26 cellular contexts compared by ENCODE assay signal in the genomic region with DNA sequence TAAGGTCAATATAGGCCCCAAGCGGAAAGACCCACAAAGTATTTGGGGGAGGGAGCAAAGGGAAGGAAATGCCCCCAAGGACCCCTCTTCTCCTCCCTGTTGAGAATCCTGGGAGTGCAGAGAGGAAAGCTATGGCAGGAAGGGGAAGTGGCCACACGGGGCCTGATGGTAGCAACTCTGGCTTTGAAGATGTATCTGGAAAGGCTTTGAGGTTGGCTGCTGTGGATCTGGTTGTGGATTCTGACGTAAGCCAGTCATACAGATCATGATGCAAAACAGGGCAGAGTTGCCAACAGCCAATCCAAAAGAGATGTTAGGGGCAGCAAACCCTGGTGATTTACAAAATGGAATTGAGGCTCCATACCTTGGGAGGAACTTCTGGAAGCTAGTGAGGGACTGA.
DNase-seq lines count a peak whose midpoint lies in the region; ATAC-seq and FAIRE-seq lines count a peak whose summit lies in the region.
"Had no signal": no experiment of that assay in that cellular context is flagged by ENCODE, and none has a peak within 500 bp of the region (broad histone marks: within the 10 kb centered on the region; RNA-seq: fewer than 3 reads in every experiment).

No MANE protein-coding gene starts in this region.

- H3K27me3 ChIP-seq in neuronal stem cell (ENCODE audit: control insufficient read depth in 3 of 3, insufficient read depth in 3 of 3, low read depth in 1 of 3, low read length in 3 of 3), result no peaks in the 10 kb centered on the region
- H3K27me3 ChIP-seq: adrenal gland, body of pancreas, gastroesophageal sphincter had no signal

- peaks cover 0 to 3% of the 10 kb centered on the region in 2 donors for H3K4me1 ChIP-seq in neuronal stem cell (ENCODE audit: control insufficient read depth in 2 of 2, insufficient read depth in 1 of 2, low read depth in 1 of 2, low read length in 2 of 2)
- H3K4me1 ChIP-seq: adrenal gland, BE2C, gastroesophageal sphincter had no signal

- no peak overlapping the region for H2AK5ac ChIP-seq in neuronal stem cell (ENCODE audit: low read depth, low read length)

- H3K4me1 Mint-ChIP-seq in activated naive CD4-positive, alpha-beta T cell treated with anti-CD3 and anti-CD28 coated beads, Interleukin-2, amount 10 ng/mL, durations not matched to agents 7 days and 5 days, result peaks cover 17% of the 10 kb centered on the region
- H3K4me1 Mint-ChIP-seq: natural killer cell had no signal

- H3K36me3 ChIP-seq in neuronal stem cell (replicated peaks in 1 of 2; ENCODE audit: control insufficient read depth in 2 of 2, insufficient read depth in 2 of 2, low read length in 2 of 2), result peaks cover 0 to 76% of the 10 kb centered on the region in 2 donors
- H3K36me3 ChIP-seq: adrenal gland, BE2C, gastroesophageal sphincter had no signal

- no peak for ATAC-seq in activated naive CD4-positive, alpha-beta T cell treated with anti-CD3 and anti-CD28 coated beads, Interleukin-2, amount 50 U/mL, for 72 hours
- ATAC-seq: body of pancreas, gastroesophageal sphincter, natural killer cell had no signal

- no peaks in the 10 kb centered on the region for H3K9me3 Mint-ChIP-seq in activated naive CD4-positive, alpha-beta T cell treated with anti-CD3 and anti-CD28 coated beads, Interleukin-2, amount 10 ng/mL, durations not matched to agents 7 days and 5 days
- no peaks in the 10 kb centered on the region for H3K9me3 Mint-ChIP-seq in activated naive CD4-positive, alpha-beta T cell treated with anti-CD3 and anti-CD28 coated beads, Interleukin-2, amount 50 U/mL, for 72 hours
- H3K9me3 Mint-ChIP-seq: natural killer cell, type B pancreatic cell had no signal

- no peaks in the 10 kb centered on the region for H3K79me1 ChIP-seq in neuronal stem cell (ENCODE audit: low read depth, low read length)

- H3K4me3 Mint-ChIP-seq in activated naive CD4-positive, alpha-beta T cell treated with anti-CD3 and anti-CD28 coated beads, Interleukin-2, amount 10 ng/mL, durations not matched to agents 7 days and 5 days, result no peak overlapping the region
- H3K4me3 Mint-ChIP-seq: natural killer cell, type B pancreatic cell had no signal

- peak overlapping the region; percentile 5 for H3K27ac Mint-ChIP-seq in activated naive CD4-positive, alpha-beta T cell treated with anti-CD3 and anti-CD28 coated beads, Interleukin-2, amount 10 ng/mL, durations not matched to agents 7 days and 5 days
- peak overlapping the region in 1 of 2 donors; percentile 52 for H3K27ac Mint-ChIP-seq in activated naive CD4-positive, alpha-beta T cell treated with anti-CD3 and anti-CD28 coated beads, Interleukin-2, amount 50 U/mL, for 72 hours
- H3K27ac Mint-ChIP-seq: natural killer cell, type B pancreatic cell had no signal

- H3K14ac ChIP-seq in neuronal stem cell (ENCODE audit: low read length), result no peak overlapping the region

- H2BK15ac ChIP-seq in neuronal stem cell (ENCODE audit: low read length), result peak overlapping the region; percentile 19

- no peak overlapping the region for H2BK5ac ChIP-seq in neuronal stem cell (ENCODE audit: low read length)

- H3K9me3 ChIP-seq in neuronal stem cell (replicated peaks in 1 of 2; ENCODE audit: control insufficient read depth in 2 of 2, insufficient read depth in 1 of 2, low read depth in 1 of 2, low read length in 2 of 2), result no peaks in the 10 kb centered on the region
- H3K9me3 ChIP-seq: adrenal gland, BE2C, body of pancreas, gastroesophageal sphincter had no signal

- peak; percentile 14 for FAIRE-seq in GM19239 (lab: Jason Lieb, UNC)
- FAIRE-seq: endothelial cell of umbilical vein had no signal

- H3K27ac ChIP-seq in neuronal stem cell (replicated peaks; ENCODE audit: low read length), result no peak overlapping the region
- H3K27ac ChIP-seq: body of pancreas, gastroesophageal sphincter, GM23248, skin epidermis had no signal

- CTCF ChIA-PET in activated naive CD4-positive, alpha-beta T cell treated with anti-CD3 and anti-CD28 coated beads, Interleukin-2, amount 10 ng/mL, durations not matched to agents 7 days and 5 days (lab: Charles Lee), result no interaction called here

- WGBS in neuronal stem cell (ENCODE audit: extremely low coverage in 2 of 2, insufficient read length in 2 of 2, insufficient replicate concordance in 1 of 2), 2 donors, result no CpG with 5 or more reads among the region's 3 CpGs

- H3K4me3 ChIP-seq in neuronal stem cell (ENCODE audit: low read length in 2 of 2), result no peak overlapping the region
- H3K4me3 ChIP-seq: adrenal gland, body of pancreas, gastroesophageal sphincter, GM23248, skin epidermis had no signal

- no peak overlapping the region for H3K4ac ChIP-seq in neuronal stem cell (ENCODE audit: low read length)

- no peak overlapping the region for H3K18ac ChIP-seq in neuronal stem cell (ENCODE audit: low read length)

- H2BK12ac ChIP-seq in neuronal stem cell (ENCODE audit: low read length), result no peak overlapping the region

- no peak overlapping the region for H4K8ac ChIP-seq in neuronal stem cell (ENCODE audit: low read depth, low read length)

- H2AFZ ChIP-seq in neuronal stem cell (ENCODE audit: low read length), result no peak overlapping the region
- H2AFZ ChIP-seq: GM23248 had no signal

- no peak overlapping the region for H4K91ac ChIP-seq in neuronal stem cell (ENCODE audit: low read depth, low read length, poor library complexity)

- H3K9ac ChIP-seq in neuronal stem cell (ENCODE audit: low read depth, low read length, poor library complexity), result no peak overlapping the region
- H3K9ac ChIP-seq: GM23248 had no signal

- H3K36me3 Mint-ChIP-seq in activated naive CD4-positive, alpha-beta T cell treated with anti-CD3 and anti-CD28 coated beads, Interleukin-2, amount 10 ng/mL, durations not matched to agents 7 days and 5 days, result no peaks in the 10 kb centered on the region
- peaks cover 4 to 5% of the 10 kb centered on the region in 2 donors for H3K36me3 Mint-ChIP-seq in activated naive CD4-positive, alpha-beta T cell treated with anti-CD3 and anti-CD28 coated beads, Interleukin-2, amount 50 U/mL, for 72 hours
- H3K36me3 Mint-ChIP-seq: natural killer cell, type B pancreatic cell had no signal

- H2BK120ac ChIP-seq in neuronal stem cell (ENCODE audit: low read depth, low read length), result no peak overlapping the region

- no peak overlapping the region for H3K4me2 ChIP-seq in neuronal stem cell (ENCODE audit: insufficient read depth, low read length, poor library complexity, severe bottlenecking)

- no peak for DNase-seq in activated naive CD4-positive, alpha-beta T cell treated with anti-CD3 and anti-CD28 coated beads, Interleukin-2, amount 10 ng/mL, durations not matched to agents 7 days and 5 days
- DNase-seq in activated naive CD4-positive, alpha-beta T cell treated with anti-CD3 and anti-CD28 coated beads, Interleukin-2, amount 50 U/mL, for 72 hours (ENCODE audit: low spot score in 2 of 2), result no peak
- DNase-seq in GM19239 (ENCODE audit: insufficient read length, low spot score), result no peak
- DNase-seq in UCSD-AML1 (lab: John Stamatoyannopoulos, UW; ENCODE audit: unreplicated experiment), result peak; percentile 45
- DNase-seq in neuronal stem cell (ENCODE audit: low spot score), result no peak
- DNase-seq in HK-2 (ENCODE audit: unreplicated experiment), result no peak
- DNase-seq in NCI-H1105 treated with DMSO at 0.1 percent for 48 hours (lab: John Stamatoyannopoulos, UW), result no peak
- no peak for DNase-seq in iPS-NIHi7 (ENCODE audit: extremely low spot score)
- DNase-seq: activated CD8-positive, alpha-beta memory T cell treated with anti-CD3 and anti-CD28 coated beads for 24 hours; activated naive CD4-positive, alpha-beta T cell; activated T-cell treated with anti-CD3 and anti-CD28 coated beads, Interleukin-2, amount 50 U/mL, for 48 hours; adrenal gland; BE2C; body of pancreas; dermis blood vessel endothelial cell; GM23248; hippocampal formation; natural killer cell; NCI-H524; SHP77 treated with DMSO at 0.1 percent for 48 hours; stimulated activated CD4-positive, alpha-beta T cell treated with anti-CD3 and anti-CD28 coated beads, Interleukin-1b, Interleukin-23, amount 100 ng/mL, for 48 hours; T-helper 9 cell had no signal

- H3K23ac ChIP-seq in neuronal stem cell (ENCODE audit: low read depth, low read length, poor library complexity), result no peak overlapping the region

- no peaks in the 10 kb centered on the region for H3K27me3 Mint-ChIP-seq in activated naive CD4-positive, alpha-beta T cell treated with anti-CD3 and anti-CD28 coated beads, Interleukin-2, amount 10 ng/mL, durations not matched to agents 7 days and 5 days
- H3K27me3 Mint-ChIP-seq: type B pancreatic cell had no signal
